Comparison of ENCODE assay signal across 8 cellular contexts in the genomic region with DNA sequence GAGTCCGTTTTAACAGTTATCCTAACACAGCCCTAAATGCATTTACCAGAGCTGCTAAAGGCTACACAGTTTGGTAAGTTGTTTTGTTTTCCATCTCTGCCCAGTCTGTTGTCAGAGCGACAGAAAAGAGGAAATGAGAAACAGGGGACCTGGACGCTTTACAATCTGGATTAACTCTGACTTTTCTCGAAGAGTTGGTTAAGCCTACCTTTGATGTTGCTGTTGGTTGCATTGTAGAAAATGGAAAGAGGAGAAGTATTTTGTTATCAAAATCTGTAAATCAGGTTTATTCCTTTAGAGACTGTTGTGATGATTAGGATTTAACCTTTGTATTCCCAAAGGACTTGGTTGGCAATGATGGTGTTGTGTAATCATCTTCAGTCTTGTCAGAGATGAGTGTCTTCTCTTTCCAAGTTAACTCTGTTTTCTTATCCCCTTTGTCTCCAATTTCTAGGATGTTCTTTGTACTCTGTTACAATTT. TPM values are rescaled to one million over a fixed set of nuclear protein-coding genes. Genes with fewer than 3 reads are reported as not detected.
DNase-seq lines count a peak whose midpoint lies in the region; ATAC-seq and TF ChIP-seq lines count a peak whose summit lies in the region.

No MANE protein-coding gene starts in this region.

- TF ChIP-seq POLR2A in esophagus muscularis mucosa (IDR thresholded peaks at IDR 0.05; ENCODE audit: low read depth): no peak

- H3K36me3 Mint-ChIP-seq in CD14-positive monocyte (no peaks in the 10 kb centered on the region), neural progenitor cell (no peaks in the 10 kb centered on the region)

- H3K79me2 ChIP-seq in neural progenitor cell (ENCODE audit: low read depth): no peaks in the 10 kb centered on the region

- H3K4me2 ChIP-seq in neural progenitor cell: peak overlapping the region; percentile 71

- TF ChIP-seq EP300 in esophagus muscularis mucosa (IDR thresholded peaks at IDR 0.05): no peak

- H3F3A ChIP-seq in neural progenitor cell (ENCODE audit: low read depth): peaks cover 15% of the 10 kb centered on the region

- H3K9me3 Mint-ChIP-seq in CD14-positive monocyte: peaks cover 0 to 6% (median 0%) of the 10 kb centered on the region in 7 donors
- H3K9me3 Mint-ChIP-seq in neural progenitor cell: no peaks in the 10 kb centered on the region

- peak overlapping the region; percentile 72 to 93 (median 89) for H3K27ac Mint-ChIP-seq in CD14-positive monocyte
- peak overlapping the region; percentile 85 for H3K27ac Mint-ChIP-seq in neural progenitor cell

- 2% methylated on average over 4 of the region's 4 CpGs for WGBS in esophagus muscularis mucosa

- peak; percentile 53 for DNase-seq in CD14-positive monocyte (ENCODE audit: low spot score)
- no peak for DNase-seq in esophagus muscularis mucosa (ENCODE audit: extremely low spot score)
- peak; percentile 29 for DNase-seq in neural progenitor cell (ENCODE audit: low spot score)
- no peak for DNase-seq in posterior vena cava (ENCODE audit: low spot score)
- no peak for DNase-seq in effector CD4-positive, alpha-beta T cell

- no peaks in the 10 kb centered on the region for H3K36me3 ChIP-seq in esophagus muscularis mucosa
- H3K36me3 ChIP-seq in neural progenitor cell: no peaks in the 10 kb centered on the region

- H3K4me1 Mint-ChIP-seq in CD14-positive monocyte: peaks cover 24% of the 10 kb centered on the region
- H3K4me1 Mint-ChIP-seq in neural progenitor cell: peaks cover 18% of the 10 kb centered on the region

- H3K4me3 Mint-ChIP-seq in CD14-positive monocyte (peak overlapping the region; percentile 83 to 92), neural progenitor cell (peak overlapping the region; percentile 94)

- H3K9ac ChIP-seq in neural progenitor cell: no peak overlapping the region

- ATAC-seq in GM18868 (IDR thresholded peaks at IDR 0.05; ENCODE audit: unreplicated experiment) (peak; percentile 42), HG03378 (IDR thresholded peaks at IDR 0.05; ENCODE audit: unreplicated experiment) (peak; percentile 47), SK-N-SH treated with all-trans-retinoic acid at 6 μM for 48 hours (peak; percentile 67)

- H3K4me1 ChIP-seq in esophagus muscularis mucosa: peaks cover 11 to 38% (median 32%) of the 10 kb centered on the region in 4 donors
- peaks cover 19% of the 10 kb centered on the region for H3K4me1 ChIP-seq in neural progenitor cell

- peak overlapping the region; percentile 86 for H2AFZ ChIP-seq in neural progenitor cell (replicated peaks)

- H3K27ac ChIP-seq in esophagus muscularis mucosa (replicated peaks in 1 of 4): peak overlapping the region; percentile 86 to 91 (median 87)
- H3K27ac ChIP-seq in neural progenitor cell: no peak overlapping the region

- H3K27me3 Mint-ChIP-seq in CD14-positive monocyte (ENCODE audit: low read depth in 3 of 3) (peaks cover 2 to 18% (median 11%) of the 10 kb centered on the region in 3 donors), neural progenitor cell (ENCODE audit: insufficient read depth, low read depth) (peaks cover 5% of the 10 kb centered on the region)

- no peaks in the 10 kb centered on the region for H3K27me3 ChIP-seq in esophagus muscularis mucosa
- H3K27me3 ChIP-seq in neural progenitor cell: no peaks in the 10 kb centered on the region

- TF ChIP-seq CTCF in CD14-positive monocyte (IDR thresholded peaks at IDR 0.05) (no peak), esophagus muscularis mucosa (IDR thresholded peaks at IDR 0.05) (no peak), neural progenitor cell (IDR thresholded peaks at IDR 0.05) (no peak)

- H3K4me3 ChIP-seq in esophagus muscularis mucosa: peak overlapping the region; percentile 67 to 93 (median 79)
- peak overlapping the region; percentile 71 for H3K4me3 ChIP-seq in neural progenitor cell

- no peaks in the 10 kb centered on the region for H4K20me1 ChIP-seq in neural progenitor cell (ENCODE audit: low read depth)

- intact Hi-C loops in CD14-positive monocyte (cut with micrococcal nuclease): no loop called here
- intact Hi-C loops in esophagus muscularis mucosa (cut with DNase I): loop anchor here (5.0 kb wide), 1 partner anchor 91 kb away; no protein-coding TSS in a partner anchor
- intact Hi-C loops in posterior vena cava (cut with DNase I): no loop called here

- H3K9me3 ChIP-seq in esophagus muscularis mucosa (no peaks in the 10 kb centered on the region), neural progenitor cell (ENCODE audit: low read depth) (no peaks in the 10 kb centered on the region)

TF ChIP-seq in SK-N-SH treated with all-trans-retinoic acid at 6 μM for 48 hours, 23 proteins besides CTCF, POLR2A, EP300 and RAD21:
- TF ChIP-seq PPARA (CRISPR knock-in tag; IDR thresholded peaks at IDR 0.05; ENCODE audit: borderline replicate concordance): no peak
- no peak for TF ChIP-seq ZNF8 (CRISPR knock-in tag; IDR thresholded peaks at IDR 0.05)
- no peak for TF ChIP-seq GLIS3 (CRISPR knock-in tag; IDR thresholded peaks at IDR 0.05)
- no peak for TF ChIP-seq PATZ1 (CRISPR knock-in tag; IDR thresholded peaks at IDR 0.05; ENCODE audit: borderline replicate concordance)
- TF ChIP-seq BACH2 (CRISPR knock-in tag; IDR thresholded peaks at IDR 0.05; ENCODE audit: borderline replicate concordance): no peak
- no peak for TF ChIP-seq TCF4 (CRISPR knock-in tag; IDR thresholded peaks at IDR 0.05; ENCODE audit: borderline replicate concordance)
- TF ChIP-seq ZFP3 (CRISPR knock-in tag; IDR thresholded peaks at IDR 0.05): no peak
- TF ChIP-seq, protein P1, sequence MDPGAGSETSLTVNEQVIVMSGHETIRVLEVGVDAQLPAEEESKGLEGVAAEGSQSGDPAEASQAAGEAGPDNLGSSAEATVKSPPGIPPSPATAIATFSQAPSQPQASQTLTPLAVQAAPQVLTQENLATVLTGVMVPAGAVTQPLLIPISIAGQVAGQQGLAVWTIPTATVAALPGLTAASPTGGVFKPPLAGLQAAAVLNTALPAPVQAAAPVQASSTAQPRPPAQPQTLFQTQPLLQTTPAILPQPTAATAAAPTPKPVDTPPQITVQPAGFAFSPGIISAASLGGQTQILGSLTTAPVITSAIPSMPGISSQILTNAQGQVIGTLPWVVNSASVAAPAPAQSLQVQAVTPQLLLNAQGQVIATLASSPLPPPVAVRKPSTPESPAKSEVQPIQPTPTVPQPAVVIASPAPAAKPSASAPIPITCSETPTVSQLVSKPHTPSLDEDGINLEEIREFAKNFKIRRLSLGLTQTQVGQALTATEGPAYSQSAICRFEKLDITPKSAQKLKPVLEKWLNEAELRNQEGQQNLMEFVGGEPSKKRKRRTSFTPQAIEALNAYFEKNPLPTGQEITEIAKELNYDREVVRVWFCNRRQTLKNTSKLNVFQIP (CRISPR knock-in tag; IDR thresholded peaks at IDR 0.05; ENCODE audit: borderline replicate concordance, low read depth): no peak
- TF ChIP-seq, protein P2, sequence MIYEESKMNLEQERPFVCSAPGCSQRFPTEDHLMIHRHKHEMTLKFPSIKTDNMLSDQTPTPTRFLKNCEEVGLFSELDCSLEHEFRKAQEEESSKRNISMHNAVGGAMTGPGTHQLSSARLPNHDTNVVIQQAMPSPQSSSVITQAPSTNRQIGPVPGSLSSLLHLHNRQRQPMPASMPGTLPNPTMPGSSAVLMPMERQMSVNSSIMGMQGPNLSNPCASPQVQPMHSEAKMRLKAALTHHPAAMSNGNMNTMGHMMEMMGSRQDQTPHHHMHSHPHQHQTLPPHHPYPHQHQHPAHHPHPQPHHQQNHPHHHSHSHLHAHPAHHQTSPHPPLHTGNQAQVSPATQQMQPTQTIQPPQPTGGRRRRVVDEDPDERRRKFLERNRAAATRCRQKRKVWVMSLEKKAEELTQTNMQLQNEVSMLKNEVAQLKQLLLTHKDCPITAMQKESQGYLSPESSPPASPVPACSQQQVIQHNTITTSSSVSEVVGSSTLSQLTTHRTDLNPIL (CRISPR knock-in tag; IDR thresholded peaks at IDR 0.05; ENCODE audit: low read depth): no peak
- no peak for TF ChIP-seq ZNF70 (CRISPR knock-in tag; IDR thresholded peaks at IDR 0.05)

RNA-seq across cellular contexts. Expression of gene ANGPTL5, which starts 0.5 kb away (rescaled TPM):
- not detected for polyA plus RNA-seq in CD14-positive monocyte
- total RNA-seq in esophagus muscularis mucosa: 1 to 10 TPM in 1 of 4 donors, under 1 TPM in 3; 0.17 to 1.0 (median 0.62) TPM
- total RNA-seq in neural progenitor cell (ENCODE audit: low replicate concordance): not detected in 2 replicates
- 1 to 10 TPM; 1.1 to 6.8 TPM for total RNA-seq in posterior vena cava

RNA-seq across cellular contexts. Expression of gene CEP126, which starts 1.0 kb away (rescaled TPM):
- under 1 TPM in 1 of 2 donors, not detected in 1; 0.02 TPM for polyA plus RNA-seq in CD14-positive monocyte
- 10 to 100 TPM in 2 of 4 donors, 1 to 10 TPM in 2; 6.6 to 11.3 (median 10.1) TPM for total RNA-seq in esophagus muscularis mucosa
- 1.5 and 2.2 TPM in 2 replicates for total RNA-seq in neural progenitor cell (ENCODE audit: low replicate concordance)
- 1 to 10 TPM; 8.3 to 9.5 TPM for total RNA-seq in posterior vena cava

Comparison
In these comparisons a context has a peak if more than half of its experiments do, and no peak if none do; other contexts are left out.
1. DNase-seq: peak in CD14-positive monocyte (single experiment) and neural progenitor cell (single experiment); none in esophagus muscularis mucosa (single experiment), posterior vena cava (single experiment) and effector CD4-positive, alpha-beta T cell (single experiment).
2. Peak in every context shown above with its lines, with median percentiles within 50 percentile points of each other: ATAC-seq.